Comparison of ENCODE assay signal across 18 cellular contexts in the genomic region with DNA sequence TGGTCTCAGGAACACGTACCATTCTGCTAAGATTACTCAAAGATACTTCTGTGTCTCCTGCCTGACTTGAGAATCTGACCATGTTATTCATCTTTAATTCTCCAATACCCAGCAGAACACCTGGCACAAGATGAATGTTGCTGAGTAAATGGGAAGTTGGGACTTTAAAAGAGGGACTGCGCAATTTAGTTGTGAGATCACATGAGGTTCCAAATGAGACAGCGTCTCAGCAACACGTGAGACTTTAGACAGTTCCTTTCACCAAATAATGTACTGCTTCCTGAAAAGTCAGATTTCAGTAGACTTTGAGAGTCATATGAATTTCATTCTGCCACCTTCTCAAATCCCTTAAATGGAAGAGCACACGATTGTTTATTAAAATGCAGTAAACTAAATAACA.
"Had no signal": no experiment of that assay in that cellular context is flagged by ENCODE, and none has a peak within 500 bp of the region (broad histone marks: within the 10 kb centered on the region; RNA-seq: fewer than 3 reads in every experiment).

No MANE protein-coding gene starts in this region.

- H3K4me3 Mint-ChIP-seq: activated CD4-positive, alpha-beta T cell treated with anti-CD3 and anti-CD28 coated beads, Interleukin-2, amount 10 ng/mL, durations not matched to agents 24 days and 14 days; activated naive CD4-positive, alpha-beta T cell treated with anti-CD3 and anti-CD28 coated beads, Interleukin-2, amount 10 ng/mL, durations not matched to agents 7 days and 5 days; activated T-helper 17 cell treated with anti-CD3 and anti-CD28 coated beads, Interleukin-2, amount 50 U/mL, for 72 hours; dendritic cell treated with granulocyte-macrophage colony-stimulating factor and Interleukin-4, amounts not matched to agents 40 ng/mL and 50 ng/mL, for 4 days; effector memory CD8-positive, alpha-beta T cell had no signal

- H3K4me3 ChIP-seq: adrenal gland, body of pancreas, lung, mucosa of descending colon, psoas muscle, sigmoid colon, uterus had no signal

- H3K27ac Mint-ChIP-seq: activated CD4-positive, alpha-beta T cell treated with anti-CD3 and anti-CD28 coated beads, Interleukin-2, amount 10 ng/mL, durations not matched to agents 24 days and 14 days; activated naive CD4-positive, alpha-beta T cell treated with anti-CD3 and anti-CD28 coated beads, Interleukin-2, amount 10 ng/mL, durations not matched to agents 7 days and 5 days; activated T-helper 17 cell treated with anti-CD3 and anti-CD28 coated beads, Interleukin-2, amount 50 U/mL, for 72 hours; dendritic cell treated with granulocyte-macrophage colony-stimulating factor and Interleukin-4, amounts not matched to agents 40 ng/mL and 50 ng/mL, for 4 days; effector memory CD8-positive, alpha-beta T cell had no signal

- H3K27me3 Mint-ChIP-seq: activated CD4-positive, alpha-beta T cell treated with anti-CD3 and anti-CD28 coated beads, Interleukin-2, amount 10 ng/mL, durations not matched to agents 24 days and 14 days; activated naive CD4-positive, alpha-beta T cell treated with anti-CD3 and anti-CD28 coated beads, Interleukin-2, amount 10 ng/mL, durations not matched to agents 7 days and 5 days; activated T-helper 17 cell treated with anti-CD3 and anti-CD28 coated beads, Interleukin-2, amount 50 U/mL, for 72 hours; effector memory CD8-positive, alpha-beta T cell had no signal

- H3K36me3 ChIP-seq: adrenal gland, sigmoid colon, uterus had no signal

- H3K27me3 ChIP-seq: adrenal gland, body of pancreas, sigmoid colon, uterus had no signal

- H3K9me3 ChIP-seq: adrenal gland, body of pancreas, mucosa of descending colon, psoas muscle, sigmoid colon, uterus had no signal

- H3K4me1 ChIP-seq: adrenal gland, body of pancreas, psoas muscle had no signal

- DNase-seq: activated CD4-positive, alpha-beta T cell treated with anti-CD3 and anti-CD28 coated beads, Interleukin-2, amount 10 ng/mL, durations not matched to agents 24 days and 14 days; activated naive CD4-positive, alpha-beta T cell treated with anti-CD3 and anti-CD28 coated beads, Interleukin-2, amount 10 ng/mL, durations not matched to agents 7 days and 5 days; activated T-cell treated with anti-CD3 and anti-CD28 coated beads for 4 hours; adrenal gland; body of pancreas; effector memory CD8-positive, alpha-beta T cell; left cardiac atrium; mucosa of descending colon; psoas muscle; sigmoid colon; stimulated activated CD4-positive, alpha-beta T cell treated with anti-CD3 and anti-CD28 coated beads, Interleukin-4, amount 100 ng/mL, for 1 hour; stimulated activated CD8-positive, alpha-beta memory T cell treated with anti-CD3 and anti-CD28 coated beads, Interleukin-4, amount 100 ng/mL, for 48 hours; stimulated activated naive CD8-positive, alpha-beta T cell treated with anti-CD3 and anti-CD28 coated beads, Interleukin-15, Interleukin-2, amounts not matched to agents 100 U/mL and 50 U/mL, for 24 hours; uterus had no signal

- H3K27ac ChIP-seq: body of pancreas, epithelial cell of prostate, psoas muscle had no signal

- ATAC-seq: activated T-helper 17 cell treated with anti-CD3 and anti-CD28 coated beads, Interleukin-2, amount 50 U/mL, for 72 hours; body of pancreas; effector memory CD8-positive, alpha-beta T cell; mucosa of descending colon; psoas muscle; stimulated activated naive CD8-positive, alpha-beta T cell treated with anti-CD3 and anti-CD28 coated beads, Interleukin-15, Interleukin-2, amounts not matched to agents 100 U/mL and 50 U/mL, for 24 hours had no signal

- H3K9me3 Mint-ChIP-seq: dendritic cell treated with granulocyte-macrophage colony-stimulating factor and Interleukin-4, amounts not matched to agents 40 ng/mL and 50 ng/mL, for 4 days; effector memory CD8-positive, alpha-beta T cell had no signal
